Comparison of ENCODE assay signal across 19 cellular contexts in genomic region chr7:135499818-135500217, GRCh38. TPM values are rescaled to one million over a fixed set of nuclear protein-coding genes. Genes with fewer than 3 reads are reported as not detected.
DNase-seq lines count a peak whose midpoint lies in the region; ATAC-seq, FAIRE-seq and TF ChIP-seq lines count a peak whose summit lies in the region.
"Had no signal": no experiment of that assay in that cellular context is flagged by ENCODE, and none has a peak within 500 bp of the region (broad histone marks: within the 10 kb centered on the region; RNA-seq: fewer than 3 reads in every experiment).

No MANE protein-coding gene starts in this region.

- no peak overlapping the region for H3K9ac ChIP-seq in H9 (ENCODE audit: extremely low read depth, insufficient read length, low read length)
- H3K9ac ChIP-seq in SK-N-MC (ENCODE audit: insufficient read length) = peak overlapping the region; percentile 48

- H3K4me1 ChIP-seq in H9 (ENCODE audit: insufficient read depth, low read length) = no peaks in the 10 kb centered on the region; the same call in 1 of the 2 replicates
- H3K4me1 ChIP-seq: prostate gland had no signal

- H3K23ac ChIP-seq in H9 (ENCODE audit: insufficient read length, low read depth, low read length) = no peak overlapping the region

- H2AK5ac ChIP-seq in H9 (ENCODE audit: insufficient read length, low read length) = no peak overlapping the region

- no peak overlapping the region for H3K27ac ChIP-seq in H9 (ENCODE audit: insufficient read length, low read depth, low read length)
- H3K27ac ChIP-seq in SK-N-MC = peak overlapping the region; percentile 75
- H3K27ac ChIP-seq: C4-2B, prostate gland, testis had no signal

- intact Hi-C loops in natural killer cell (cut with micrococcal nuclease) = no loop called here

- no peak overlapping the region for H3K14ac ChIP-seq in H9 (ENCODE audit: insufficient read depth, low read length)

- no peak for TF ChIP-seq CTCF in AG10803 (conservative IDR thresholded peaks at IDR 0.05; ENCODE audit: low read length)
- no peak for TF ChIP-seq CTCF in H9 (conservative IDR thresholded peaks at IDR 0.05)
- TF ChIP-seq CTCF in fibroblast of villous mesenchyme (IDR thresholded peaks at IDR 0.05; ENCODE audit: insufficient read depth, low read depth, low read length) = no peak
- TF ChIP-seq CTCF in D721Med (IDR thresholded peaks at IDR 0.05; ENCODE audit: insufficient read depth, missing control alignments) = no peak
- TF ChIP-seq CTCF in natural killer cell (IDR thresholded peaks at IDR 0.05) = no peak
- no peak for TF ChIP-seq CTCF in omental fat pad (IDR thresholded peaks at IDR 0.05)

- no peak overlapping the region for H2BK120ac ChIP-seq in H9 (ENCODE audit: low read depth, low read length, poor library complexity, severe bottlenecking)

- WGBS in H9 (ENCODE audit: extremely low coverage, insufficient read length, low lambda C conversion rate) = no CpG with 5 or more reads among the region's 3 CpGs

- H3K27me3 ChIP-seq in H9 (ENCODE audit: insufficient read depth, low read length) = no peaks in the 10 kb centered on the region
- H3K27me3 ChIP-seq: testis had no signal

- no peak overlapping the region for H3K4me3 ChIP-seq in AG10803 (ENCODE audit: low read length)
- peak overlapping the region; percentile 32 for H3K4me3 ChIP-seq in SK-N-MC
- no peak overlapping the region for H3K4me3 ChIP-seq in fibroblast of villous mesenchyme (ENCODE audit: low read depth, low read length)
- H3K4me3 ChIP-seq: prostate gland, testis had no signal

- H3K79me1 ChIP-seq in H9 (ENCODE audit: insufficient read depth, low read depth, low read length, poor library complexity, severe bottlenecking) = peaks cover 10% of the 10 kb centered on the region

- H4K20me1 ChIP-seq in H9 (ENCODE audit: control insufficient read depth, insufficient read depth, insufficient read length) = no peaks in the 10 kb centered on the region

- H3K9me3 Mint-ChIP-seq in H9 (no peaks in the 10 kb centered on the region), natural killer cell (no peaks in the 10 kb centered on the region)
- H3K9me3 Mint-ChIP-seq: T-cell had no signal

- no peak overlapping the region for H3K56ac ChIP-seq in H9 (ENCODE audit: insufficient read length, low read depth, low read length)

- H4K91ac ChIP-seq in H9 (ENCODE audit: insufficient read length, low read depth, low read length) = no peak overlapping the region

- no peak for ATAC-seq in natural killer cell
- ATAC-seq in omental fat pad (ENCODE audit: low FRiP score) = no peak
- ATAC-seq: esophagus mucosa, T-cell had no signal

- H2BK15ac ChIP-seq in H9 (ENCODE audit: low read depth, low read length) = no peak overlapping the region

- H3K27me3 Mint-ChIP-seq in H9 (ENCODE audit: low read depth) (no peaks in the 10 kb centered on the region), natural killer cell (ENCODE audit: low read depth in 2 of 2) (no peaks in the 10 kb centered on the region)
- H3K27me3 Mint-ChIP-seq: T-cell had no signal

- H3K36me3 Mint-ChIP-seq in H9 (ENCODE audit: insufficient read depth in 1 of 3, low read depth in 3 of 3) = no peaks in the 10 kb centered on the region
- H3K36me3 Mint-ChIP-seq in natural killer cell = no peaks in the 10 kb centered on the region

- no peak overlapping the region for H2BK5ac ChIP-seq in H9 (ENCODE audit: insufficient read length, low read length)

- H3K4me2 ChIP-seq in H9 (ENCODE audit: insufficient read depth, insufficient read length, low read length) = no peak overlapping the region

- no peak overlapping the region for H3K4ac ChIP-seq in H9 (ENCODE audit: low read depth, low read length)

- H3K18ac ChIP-seq in H9 (ENCODE audit: insufficient read length, low read depth, low read length) = no peak overlapping the region

- DNase-seq in AG10803 (ENCODE audit: low read depth) (peak; percentile 37), H9 (no peak), SK-N-MC (ENCODE audit: low read depth, low spot score) (no peak), fibroblast of villous mesenchyme (ENCODE audit: low read depth) (peak; percentile 15), D721Med (ENCODE audit: insufficient read length, low spot score) (no peak), natural killer cell (no peak), medulla oblongata (ENCODE audit: extremely low spot score) (no peak), omental fat pad (ENCODE audit: low spot score) (no peak)
- DNase-seq: activated CD4-positive, alpha-beta T cell treated with anti-CD3 and anti-CD28 coated beads for 4 hours; cortex of kidney; hippocampal formation; NCI-H1417; NCI-H345; T-cell; testis had no signal

- FAIRE-seq in D721Med (lab: Jason Lieb, UNC) = no peak
- FAIRE-seq: astrocyte had no signal

- H3K4me3 Mint-ChIP-seq in H9 (no peak overlapping the region; a peak in 1 of 5 replicates), natural killer cell (no peak overlapping the region)

- H4K8ac ChIP-seq in H9 (replicated peaks; ENCODE audit: insufficient read length, low read depth, low read length) = no peak overlapping the region

- H3K9me3 ChIP-seq in H9 (ENCODE audit: control insufficient read depth, low read depth, low read length) (no peaks in the 10 kb centered on the region), SK-N-MC (ENCODE audit: low read depth, low read length) (no peaks in the 10 kb centered on the region)
- H3K9me3 ChIP-seq: prostate gland, testis had no signal

- H4K5ac ChIP-seq in H9 (ENCODE audit: insufficient read length, low read depth, low read length) = no peak overlapping the region

- H3K27ac Mint-ChIP-seq in H9 (peak overlapping the region in 2 of 3 experiments; percentile 20 to 24; a peak in 1 of 7 replicates), natural killer cell (peak overlapping the region in 1 of 2 donors; percentile 9)
- H3K27ac Mint-ChIP-seq: T-cell had no signal

- no peak overlapping the region for H3T11ph ChIP-seq in H9 (ENCODE audit: low read length)

- no peak overlapping the region for H2BK20ac ChIP-seq in H9 (ENCODE audit: low read depth, low read length, poor library complexity, severe bottlenecking)

- H3K4me1 Mint-ChIP-seq in H9 = peaks cover 15 to 18% of the 10 kb centered on the region in 2 experiments
- peaks cover 50 to 51% of the 10 kb centered on the region in 2 donors for H3K4me1 Mint-ChIP-seq in natural killer cell

- H2BK12ac ChIP-seq in H9 (ENCODE audit: insufficient read length, low read depth, low read length) = no peak overlapping the region

- H2AFZ ChIP-seq in H9 (ENCODE audit: low read length) = no peak overlapping the region

- no peaks in the 10 kb centered on the region for H3K23me2 ChIP-seq in H9 (ENCODE audit: insufficient read length, low read depth, low read length, poor library complexity, severe bottlenecking)

- peaks cover under 1% of the 10 kb centered on the region for H3K36me3 ChIP-seq in SK-N-MC (ENCODE audit: insufficient read depth, low read length)
- H3K36me3 ChIP-seq: prostate gland had no signal

- H3K79me2 ChIP-seq in H9 (ENCODE audit: insufficient read depth, low read length) = peaks cover 9% of the 10 kb centered on the region; the same call in 1 of the 2 replicates

RNA-seq across cellular contexts. Expression of gene CNOT4, which starts 10.1 kb away (rescaled TPM):
- total RNA-seq in H9 (2021) = 23.5 and 27.4 TPM in 2 replicates
- total RNA-seq in fibroblast of villous mesenchyme = 10.3 and 16.4 TPM in 2 replicates
- total RNA-seq in natural killer cell = 10 to 100 TPM; 40.6 to 47.1 (median 40.7) TPM
- total RNA-seq in omental fat pad = 10 to 100 TPM; 19.8 to 21.8 (median 20.2) TPM

RNA-seq across cellular contexts. Expression of gene NUP205, which starts 57.9 kb away (rescaled TPM):
- total RNA-seq in H9 (2021) = 148 and 158 TPM in 2 replicates
- total RNA-seq in fibroblast of villous mesenchyme = 52.5 and 75.6 TPM in 2 replicates
- total RNA-seq in natural killer cell = 10 to 100 TPM; 45.6 to 55.1 (median 53.7) TPM
- total RNA-seq in omental fat pad = 10 to 100 TPM; 26.7 to 37.5 (median 30.7) TPM

Comparison
In these comparisons a context has a peak if more than half of its experiments do, and no peak if none do; other contexts are left out.
1. DNase-seq: peak in AG10803 (single experiment) and fibroblast of villous mesenchyme (single experiment); none in H9 (single experiment), SK-N-MC (single experiment), D721Med (single experiment), natural killer cell (single experiment), medulla oblongata (single experiment) and omental fat pad (single experiment).